15 cellular contexts compared by ENCODE assay signal in the genomic region with DNA sequence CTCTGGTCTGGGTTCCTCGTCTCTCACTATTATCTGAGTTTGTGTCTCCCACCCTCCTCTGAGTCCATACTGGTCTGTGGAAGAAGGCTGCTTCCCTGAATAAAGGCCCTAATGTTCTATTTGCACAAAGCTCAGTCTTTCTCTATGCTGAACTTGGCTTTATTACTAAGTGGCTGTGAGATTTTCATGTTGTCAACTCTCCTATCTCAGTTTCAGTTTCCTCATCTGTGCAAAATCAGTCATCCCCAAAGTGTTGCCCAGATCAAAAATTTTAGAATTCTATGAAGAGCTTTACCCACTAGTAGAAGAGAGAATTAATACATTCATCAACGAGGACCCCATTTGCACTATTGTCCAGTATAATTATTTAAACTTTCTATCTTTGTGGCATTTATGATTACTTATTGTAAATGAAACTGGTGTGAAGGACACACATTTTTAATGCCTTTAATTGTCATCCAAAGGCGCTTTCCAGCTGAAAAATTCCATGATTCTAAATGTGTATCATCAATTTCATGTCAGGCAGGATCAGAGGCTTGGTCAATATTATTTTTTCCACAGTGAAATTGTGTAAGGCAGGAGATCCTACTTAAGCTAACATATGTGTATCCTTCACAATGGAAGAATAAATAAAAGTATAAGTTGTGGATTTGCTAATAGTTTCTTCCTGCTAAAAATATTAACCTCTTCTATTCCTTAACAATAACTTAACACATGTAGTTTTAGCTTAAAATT.
DNase-seq lines count a peak whose midpoint lies in the region; ATAC-seq, FAIRE-seq and TF ChIP-seq lines count a peak whose summit lies in the region.
"Had no signal": no experiment of that assay in that cellular context is flagged by ENCODE, and none has a peak within 500 bp of the region (broad histone marks: within the 10 kb centered on the region; RNA-seq: fewer than 3 reads in every experiment).

No MANE protein-coding gene starts in this region.

- H2AFZ ChIP-seq in HepG2 (ENCODE audit: low read length), result no peak overlapping the region
- H2AFZ ChIP-seq: neural progenitor cell had no signal

- peak; percentile 62 for DNase-seq in HepG2 (ENCODE audit: low spot score)
- DNase-seq in right lobe of liver, result no peak
- DNase-seq in stimulated activated effector memory CD8-positive, alpha-beta T cell treated with anti-CD3 and anti-CD28 coated beads, Interleukin-12 subunit alpha, Interleukin-12 subunit beta, amount 100 ng/mL, for 72 hours (ENCODE audit: low spot score in 2 of 2), result no peak
- no peak for DNase-seq in stimulated activated naive CD4-positive, alpha-beta T cell (lab: John Stamatoyannopoulos, UW)
- DNase-seq in frontal cortex (ENCODE audit: low spot score in 2 of 2), result no peak
- DNase-seq: left colon; OCI-M1; stimulated activated naive B cell treated with anti-CD40 and anti-IgM and Interleukin-4, amounts not matched to agents 10 μg/mL and 1 μg/mL and 100 μg/mL, for 72 hours; T1000 had no signal

- CTCF ChIA-PET in HepG2 (lab: Yijun Ruan, JAX; ENCODE audit: low intra/inter-chr PET ratio, low total read pairs), result no interaction called here

- H3K9ac ChIP-seq in HepG2 (ENCODE audit: insufficient read depth, low read depth, low read length), result peak overlapping the region; percentile 79
- H3K9ac ChIP-seq: neural progenitor cell had no signal

- in situ Hi-C loops in HepG2 (cut with HindIII; ENCODE audit: extremely low pct_ligation_motif_present, low pct_unique_long_range_greater_than_20kb), result no loop called here

- H3K9me3 Mint-ChIP-seq in stimulated activated effector memory CD8-positive, alpha-beta T cell treated with anti-CD3 and anti-CD28 coated beads, Interleukin-12 subunit alpha, Interleukin-12 subunit beta, amount 100 ng/mL, for 72 hours, result no peaks in the 10 kb centered on the region
- H3K9me3 Mint-ChIP-seq: neural progenitor cell; stimulated activated naive B cell treated with anti-CD40 and anti-IgM and Interleukin-4, amounts not matched to agents 10 μg/mL and 1 μg/mL and 100 μg/mL, for 72 hours had no signal

- H4K20me1 ChIP-seq in HepG2 (ENCODE audit: insufficient read depth, low read length), result no peaks in the 10 kb centered on the region

- no peak for TF ChIP-seq RAD21 in HepG2 (CRISPR knock-in tag; IDR thresholded peaks at IDR 0.05)

- no peak for ATAC-seq in HepG2
- ATAC-seq in right lobe of liver, result no peak
- peak; percentile 88 for ATAC-seq in GM21723 (IDR thresholded peaks at IDR 0.05; ENCODE audit: unreplicated experiment)
- ATAC-seq in HG03175 (IDR thresholded peaks at IDR 0.05; ENCODE audit: unreplicated experiment), result peak; percentile 84
- peak; percentile 73 for ATAC-seq in stimulated activated effector memory CD8-positive, alpha-beta T cell treated with anti-CD3 and anti-CD28 coated beads, Interleukin-12 subunit alpha, Interleukin-12 subunit beta, amount 100 ng/mL, for 72 hours
- ATAC-seq in HG03045 (IDR thresholded peaks at IDR 0.05; ENCODE audit: unreplicated experiment), result no peak
- ATAC-seq: HCT116, left colon had no signal

- H3K36me3 Mint-ChIP-seq in stimulated activated effector memory CD8-positive, alpha-beta T cell treated with anti-CD3 and anti-CD28 coated beads, Interleukin-12 subunit alpha, Interleukin-12 subunit beta, amount 100 ng/mL, for 72 hours, result no peaks in the 10 kb centered on the region
- H3K36me3 Mint-ChIP-seq: neural progenitor cell; stimulated activated naive B cell treated with anti-CD40 and anti-IgM and Interleukin-4, amounts not matched to agents 10 μg/mL and 1 μg/mL and 100 μg/mL, for 72 hours had no signal

- FAIRE-seq in HepG2 (lab: Jason Lieb, UNC) (peak; percentile 21), frontal cortex (lab: Jason Lieb, UNC) (no peak)
- FAIRE-seq: G401.6 had no signal

- peak overlapping the region; percentile 25 to 68 (median 50); a peak in 5 of 6 replicates for H3K4me3 ChIP-seq in HepG2 (replicated peaks in 1 of 3; ENCODE audit: insufficient read depth in 1 of 3, low read depth in 2 of 3, low read length in 3 of 3)
- no peak overlapping the region for H3K4me3 ChIP-seq in right lobe of liver
- H3K4me3 ChIP-seq: neural progenitor cell had no signal

- peaks cover 79% of the 10 kb centered on the region for H3K4me1 ChIP-seq in HepG2 (ENCODE audit: insufficient read depth, low read length)
- peaks cover 0 to 5% (median 0%) of the 10 kb centered on the region in 4 donors for H3K4me1 ChIP-seq in right lobe of liver

- H3K79me2 ChIP-seq in HepG2 (ENCODE audit: insufficient read depth, low read length), result peaks cover 40% of the 10 kb centered on the region

- peaks cover 5% of the 10 kb centered on the region for H3K4me1 Mint-ChIP-seq in stimulated activated effector memory CD8-positive, alpha-beta T cell treated with anti-CD3 and anti-CD28 coated beads, Interleukin-12 subunit alpha, Interleukin-12 subunit beta, amount 100 ng/mL, for 72 hours

- TF ChIP-seq EP300 in HepG2 (IDR thresholded peaks at IDR 0.05; ENCODE audit: low read depth in 2 of 2, low read length in 2 of 2) (no peak; a peak in 1 of 4 replicates), HepG2 (CRISPR knock-in tag; IDR thresholded peaks at IDR 0.05; ENCODE audit: borderline replicate concordance) (no peak)

- POLR2A ChIA-PET in HepG2 (lab: Yijun Ruan, JAX), result interaction anchor here (1.1 to 9.2 kb wide), 8 partner anchors 10 to 306 kb away, joined by 4 to 132 read pairs (median 6); no protein-coding TSS in a partner anchor

- H3K36me3 ChIP-seq in HepG2 (replicated peaks in 1 of 2; ENCODE audit: control insufficient read depth in 1 of 2, insufficient read depth in 2 of 2, low read length in 2 of 2) (0 out of 5 replicates have a peak, but pooled peaks cover 0 to 6% of the 10 kb centered on the region in 2 experiments), right lobe of liver (no peaks in the 10 kb centered on the region)
- H3K36me3 ChIP-seq: neural progenitor cell had no signal

- 25% methylated on average over 3 of the region's 3 CpGs for WGBS in HepG2 (ENCODE audit: low lambda C conversion rate)
- 73% methylated on average over 2 of the region's 3 CpGs for WGBS in right lobe of liver (ENCODE audit: insufficient coverage, low coverage, low lambda C conversion rate, missing lambda C conversion rate)

- H3K27me3 ChIP-seq in HepG2 (ENCODE audit: control insufficient read depth in 1 of 2, insufficient read depth in 2 of 2, low read length in 2 of 2), result no peaks in the 10 kb centered on the region
- H3K27me3 ChIP-seq in right lobe of liver, result no peaks in the 10 kb centered on the region
- H3K27me3 ChIP-seq: neural progenitor cell had no signal

- H3K27ac Mint-ChIP-seq in stimulated activated effector memory CD8-positive, alpha-beta T cell treated with anti-CD3 and anti-CD28 coated beads, Interleukin-12 subunit alpha, Interleukin-12 subunit beta, amount 100 ng/mL, for 72 hours, result no peak overlapping the region
- H3K27ac Mint-ChIP-seq: neural progenitor cell; stimulated activated naive B cell treated with anti-CD40 and anti-IgM and Interleukin-4, amounts not matched to agents 10 μg/mL and 1 μg/mL and 100 μg/mL, for 72 hours had no signal

- H3K4me2 ChIP-seq in HepG2 (ENCODE audit: low read depth, low read length), result peak overlapping the region; percentile 96
- H3K4me2 ChIP-seq: neural progenitor cell had no signal

- H3K27ac ChIP-seq in HepG2 (ENCODE audit: extremely low read length, insufficient read depth, low read length) (peak overlapping the region; percentile 89), right lobe of liver (no peak overlapping the region)
- H3K27ac ChIP-seq: neural progenitor cell had no signal

- no TSS peak for BruUV-seq in HepG2 (replicated peaks; lab: Mats Ljungman, UMichigan)

- intact Hi-C loops in HepG2 (cut with micrococcal nuclease; ENCODE audit: unreplicated experiment), result loop anchor here (1.0 to 5.0 kb wide), 3 partner anchors 8 to 374 kb away; no protein-coding TSS in a partner anchor
- intact Hi-C loops in right lobe of liver (cut with DNase I), result no loop called here

- H3K9me3 ChIP-seq in HepG2 (ENCODE audit: low read length), result no peaks in the 10 kb centered on the region
- no peaks in the 10 kb centered on the region for H3K9me3 ChIP-seq in right lobe of liver

- H3K4me3 Mint-ChIP-seq in stimulated activated effector memory CD8-positive, alpha-beta T cell treated with anti-CD3 and anti-CD28 coated beads, Interleukin-12 subunit alpha, Interleukin-12 subunit beta, amount 100 ng/mL, for 72 hours, result no peak overlapping the region
- H3K4me3 Mint-ChIP-seq: neural progenitor cell; stimulated activated naive B cell treated with anti-CD40 and anti-IgM and Interleukin-4, amounts not matched to agents 10 μg/mL and 1 μg/mL and 100 μg/mL, for 72 hours had no signal

- TF ChIP-seq CTCF in HepG2 (CRISPR knock-in tag; IDR thresholded peaks at IDR 0.05) (no peak), right lobe of liver (IDR thresholded peaks at IDR 0.05) (no peak)

- TF ChIP-seq POLR2A in HepG2 (IDR thresholded peaks at IDR 0.05; ENCODE audit: insufficient read depth in 1 of 2, low read depth in 2 of 2, low read length in 2 of 2) (no peak), right lobe of liver (IDR thresholded peaks at IDR 0.05) (no peak)

TF ChIP-seq in HepG2, 621 proteins besides CTCF, POLR2A, EP300 and RAD21 (continues in another document):
- TF ChIP-seq SP140L (CRISPR knock-in tag; IDR thresholded peaks at IDR 0.05; ENCODE audit: borderline replicate concordance) (no peak), SIX1 (CRISPR knock-in tag; IDR thresholded peaks at IDR 0.05; ENCODE audit: borderline replicate concordance) (no peak)
- TF ChIP-seq, protein P1, sequence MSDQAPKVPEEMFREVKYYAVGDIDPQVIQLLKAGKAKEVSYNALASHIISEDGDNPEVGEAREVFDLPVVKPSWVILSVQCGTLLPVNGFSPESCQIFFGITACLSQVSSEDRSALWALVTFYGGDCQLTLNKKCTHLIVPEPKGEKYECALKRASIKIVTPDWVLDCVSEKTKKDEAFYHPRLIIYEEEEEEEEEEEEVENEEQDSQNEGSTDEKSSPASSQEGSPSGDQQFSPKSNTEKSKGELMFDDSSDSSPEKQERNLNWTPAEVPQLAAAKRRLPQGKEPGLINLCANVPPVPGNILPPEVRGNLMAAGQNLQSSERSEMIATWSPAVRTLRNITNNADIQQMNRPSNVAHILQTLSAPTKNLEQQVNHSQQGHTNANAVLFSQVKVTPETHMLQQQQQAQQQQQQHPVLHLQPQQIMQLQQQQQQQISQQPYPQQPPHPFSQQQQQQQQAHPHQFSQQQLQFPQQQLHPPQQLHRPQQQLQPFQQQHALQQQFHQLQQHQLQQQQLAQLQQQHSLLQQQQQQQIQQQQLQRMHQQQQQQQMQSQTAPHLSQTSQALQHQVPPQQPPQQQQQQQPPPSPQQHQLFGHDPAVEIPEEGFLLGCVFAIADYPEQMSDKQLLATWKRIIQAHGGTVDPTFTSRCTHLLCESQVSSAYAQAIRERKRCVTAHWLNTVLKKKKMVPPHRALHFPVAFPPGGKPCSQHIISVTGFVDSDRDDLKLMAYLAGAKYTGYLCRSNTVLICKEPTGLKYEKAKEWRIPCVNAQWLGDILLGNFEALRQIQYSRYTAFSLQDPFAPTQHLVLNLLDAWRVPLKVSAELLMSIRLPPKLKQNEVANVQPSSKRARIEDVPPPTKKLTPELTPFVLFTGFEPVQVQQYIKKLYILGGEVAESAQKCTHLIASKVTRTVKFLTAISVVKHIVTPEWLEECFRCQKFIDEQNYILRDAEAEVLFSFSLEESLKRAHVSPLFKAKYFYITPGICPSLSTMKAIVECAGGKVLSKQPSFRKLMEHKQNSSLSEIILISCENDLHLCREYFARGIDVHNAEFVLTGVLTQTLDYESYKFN (CRISPR knock-in tag; conservative IDR thresholded peaks at IDR 0.05), result 0 out of 2 replicates have a peak, but pooled peaks have one; percentile 3

Comparison
In these comparisons a context has a peak if more than half of its experiments do, and no peak if none do; other contexts are left out.
1. H3K4me3 ChIP-seq: peak in HepG2 (3 of 3); none in right lobe of liver (0 of 3).
2. ATAC-seq: peak in GM21723 (single experiment), HG03175 (single experiment) and stimulated activated effector memory CD8-positive, alpha-beta T cell treated with anti-CD3 and anti-CD28 coated beads, Interleukin-12 subunit alpha, Interleukin-12 subunit beta, amount 100 ng/mL, for 72 hours (single experiment); none in HepG2 (single experiment), right lobe of liver (0 of 4) and HG03045 (single experiment).